In the genomic region with DNA sequence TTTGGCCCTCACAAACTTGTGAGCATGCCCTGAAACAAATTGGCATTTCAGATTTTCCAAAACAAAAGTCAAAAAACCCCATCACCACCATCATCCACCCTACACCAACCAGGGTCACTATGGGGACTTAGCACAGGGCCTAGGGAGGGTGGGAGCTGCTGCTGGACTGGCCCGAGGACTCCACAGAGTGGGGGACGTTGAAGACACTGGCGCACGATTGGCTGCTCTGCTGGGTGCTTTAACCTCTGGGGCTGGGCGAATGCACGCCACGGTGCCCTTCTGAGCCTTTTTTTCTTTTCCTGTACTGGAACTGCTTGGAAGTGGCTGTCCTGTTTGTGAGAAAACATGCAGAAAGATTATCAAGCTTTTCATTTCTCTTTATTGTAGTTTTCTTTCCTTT, we compare ENCODE assay signal across 19 cellular contexts.
"Had no signal": no experiment of that assay in that cellular context is flagged by ENCODE, and none has a peak within 500 bp of the region (broad histone marks: within the 10 kb centered on the region; RNA-seq: fewer than 3 reads in every experiment).

No MANE protein-coding gene starts in this region.

- H3K27me3 ChIP-seq: adrenal gland, colonic mucosa, heart left ventricle, right lobe of liver, spleen, upper lobe of left lung had no signal

- H3K27ac ChIP-seq: adrenal gland, colonic mucosa, heart left ventricle, lower lobe of right lung, psoas muscle, right lobe of liver, spleen, upper lobe of left lung had no signal

- H3K9me3 ChIP-seq: adrenal gland, colonic mucosa, heart left ventricle, lower lobe of right lung, psoas muscle, right lobe of liver, spleen, upper lobe of left lung had no signal

- H3K4me3 ChIP-seq: adrenal gland, colonic mucosa, heart left ventricle, lower lobe of right lung, psoas muscle, right lobe of liver, spleen, upper lobe of left lung had no signal

- H3K36me3 ChIP-seq: adrenal gland, colonic mucosa, right lobe of liver, upper lobe of left lung had no signal

- H3K27ac Mint-ChIP-seq: activated B cell treated with CpG ODN at 0.5 μM for 24 hours; activated CD4-positive, alpha-beta T cell treated with anti-CD3 and anti-CD28 coated beads, Interleukin-2, amount 10 ng/mL, durations not matched to agents 24 days and 14 days had no signal

- H3K4me3 Mint-ChIP-seq: activated B cell treated with CpG ODN at 0.5 μM for 24 hours; activated CD4-positive, alpha-beta T cell treated with anti-CD3 and anti-CD28 coated beads, Interleukin-2, amount 10 ng/mL, durations not matched to agents 24 days and 14 days; T-helper 17 cell had no signal

- H3K9me3 Mint-ChIP-seq: activated B cell treated with CpG ODN at 0.5 μM for 24 hours; activated CD4-positive, alpha-beta T cell treated with anti-CD3 and anti-CD28 coated beads, Interleukin-2, amount 10 ng/mL, durations not matched to agents 24 days and 14 days had no signal

- H3K4me1 ChIP-seq: colonic mucosa, lower lobe of right lung, right lobe of liver had no signal

- DNase-seq: activated B cell treated with CpG ODN at 0.5 μM for 24 hours; activated CD4-positive, alpha-beta T cell treated with anti-CD3 and anti-CD28 coated beads, Interleukin-2, amount 10 ng/mL, durations not matched to agents 24 days and 14 days; activated gamma-delta T cell treated with Interleukin-2 at 50 U/mL for 16 hours; adrenal gland; caudate nucleus; colonic mucosa; effector CD4-positive, alpha-beta T cell; foreskin melanocyte; heart left ventricle; left cardiac atrium; lower lobe of right lung; midbrain; psoas muscle; right lobe of liver; spleen; stimulated activated CD4-positive, alpha-beta T cell treated with anti-CD3 and anti-CD28 coated beads, Interleukin-1b, Interleukin-23, amount 100 ng/mL, for 48 hours; stimulated activated naive CD4-positive, alpha-beta T cell treated with Interleukin-2 at 50 U/mL for 16 hours; T-helper 17 cell; upper lobe of left lung had no signal

- H3K27me3 Mint-ChIP-seq: activated B cell treated with CpG ODN at 0.5 μM for 24 hours; activated CD4-positive, alpha-beta T cell treated with anti-CD3 and anti-CD28 coated beads, Interleukin-2, amount 10 ng/mL, durations not matched to agents 24 days and 14 days; T-helper 17 cell had no signal
